ENCODE assay signal across 8 cellular contexts in genomic region chr4:141158219-141158618, GRCh38. TPM values are rescaled to one million over a fixed set of nuclear protein-coding genes. Genes with fewer than 3 reads are reported as not detected.
DNase-seq lines count a peak whose midpoint lies in the region; ATAC-seq and TF ChIP-seq lines count a peak whose summit lies in the region.

No MANE protein-coding gene starts in this region.

- H3F3A ChIP-seq in GM23338 (replicated peaks; ENCODE audit: low read depth) = no peaks in the 10 kb centered on the region
- H3F3A ChIP-seq in PC-3 (ENCODE audit: low read length, unreplicated experiment) = no peaks in the 10 kb centered on the region

- H2AFZ ChIP-seq in GM23338 = no peak overlapping the region
- H2AFZ ChIP-seq in PC-3 (ENCODE audit: low read length) = no peak overlapping the region

- no peaks in the 10 kb centered on the region for H3K9me3 ChIP-seq in PC-3 (ENCODE audit: low read length)

- H3K4me1 Mint-ChIP-seq in GM23338 = no peaks in the 10 kb centered on the region

- peak; percentile 49 to 75 for TF ChIP-seq CTCF in GM23338 (conservative IDR thresholded peaks at IDR 0.05; ENCODE audit: low read depth in 2 of 2)
- TF ChIP-seq CTCF in PC-3 (conservative IDR thresholded peaks at IDR 0.05; ENCODE audit: low read depth, low read length) = peak; percentile 77
- peak; percentile 41 for TF ChIP-seq CTCF in fibroblast of pulmonary artery (IDR thresholded peaks at IDR 0.05; ENCODE audit: low read length, missing control alignments)

- H3K79me2 ChIP-seq in GM23338 (replicated peaks; ENCODE audit: insufficient read depth) (no peaks in the 10 kb centered on the region), PC-3 (ENCODE audit: low read length) (no peaks in the 10 kb centered on the region)

- no peak overlapping the region for H3K27ac Mint-ChIP-seq in GM23338

- peak; percentile 25 for DNase-seq in AG08396 (ENCODE audit: low spot score)
- DNase-seq in GM23338 (ENCODE audit: low spot score) = peak; percentile 64
- DNase-seq in PC-3 = peak; percentile 51
- DNase-seq in fibroblast of pulmonary artery (ENCODE audit: low read depth) = peak; percentile 66
- DNase-seq in stromal cell of bone marrow (ENCODE audit: low read depth) = peak; percentile 30
- no peak for DNase-seq in cortex of kidney (lab: John Stamatoyannopoulos, UW)
- no peak for DNase-seq in Right ventricle myocardium superior

- POLR2A ChIA-PET in PC-3 (lab: Charles Lee; ENCODE audit: unreplicated experiment) = no interaction called here

- no peaks in the 10 kb centered on the region for H3K36me3 ChIP-seq in GM23338 (ENCODE audit: insufficient read depth)
- H3K36me3 ChIP-seq in PC-3 (ENCODE audit: low read depth, low read length) = no peaks in the 10 kb centered on the region

- H3K4me3 Mint-ChIP-seq in GM23338 = no peak overlapping the region

- peaks cover 9% of the 10 kb centered on the region for H3K9me3 Mint-ChIP-seq in GM23338

- peaks cover 5% of the 10 kb centered on the region; the same call in 1 of the 3 replicates for H3K36me3 Mint-ChIP-seq in GM23338 (ENCODE audit: low read depth)

- H3K27ac ChIP-seq in GM23338 (ENCODE audit: low read depth) (no peak overlapping the region), PC-3 (ENCODE audit: low read length) (no peak overlapping the region)

- no peaks in the 10 kb centered on the region for H3K27me3 ChIP-seq in GM23338 (ENCODE audit: insufficient read depth)
- H3K27me3 ChIP-seq in PC-3 (ENCODE audit: low read length) = no peaks in the 10 kb centered on the region

- BruUV-seq in PC-3 (replicated peaks; lab: Mats Ljungman, UMichigan) = no TSS peak

- H4K20me1 ChIP-seq in GM23338 (replicated peaks; ENCODE audit: insufficient read depth) (no peaks in the 10 kb centered on the region), PC-3 (ENCODE audit: low read length) (no peaks in the 10 kb centered on the region)

- H3K4me2 ChIP-seq in GM23338 (no peak overlapping the region), PC-3 (ENCODE audit: low read length) (no peak overlapping the region)

- H3K27me3 Mint-ChIP-seq in GM23338 (ENCODE audit: insufficient read depth, low read depth, poor library complexity) = peaks cover 4% of the 10 kb centered on the region

- H3K9ac ChIP-seq in PC-3 (ENCODE audit: low read length) = no peak overlapping the region

- H3K9me2 ChIP-seq in GM23338 (ENCODE audit: insufficient read depth) (no peaks in the 10 kb centered on the region), PC-3 (replicated peaks; ENCODE audit: low read length) (no peaks in the 10 kb centered on the region)

- H3K4me3 ChIP-seq in GM23338 (no peak overlapping the region), PC-3 (ENCODE audit: low read length) (no peak overlapping the region), fibroblast of pulmonary artery (replicated peaks; ENCODE audit: low read depth, low read length) (no peak overlapping the region)

- CTCF ChIA-PET in PC-3 (lab: Charles Lee) = interaction anchor here (1.1 kb wide), 1 partner anchor 188 kb away, joined by 5 read pairs; no protein-coding TSS in a partner anchor

- ATAC-seq in GM23338 (no peak), PC-3 (no peak), GM18502 (IDR thresholded peaks at IDR 0.05; ENCODE audit: poor library complexity, unreplicated experiment) (no peak), Right ventricle myocardium superior (ENCODE audit: poor library complexity) (no peak)

- intact Hi-C loops in PC-3 (cut with micrococcal nuclease) (loop anchor here (1.0 to 10.0 kb wide), 5 partner anchors 149 to 1927 kb away; no protein-coding TSS in a partner anchor), Right ventricle myocardium superior (cut with DNase I) (loop anchor here (10.0 kb wide), 1 partner anchor 147 kb away; no protein-coding TSS in a partner anchor)

- H3K4me1 ChIP-seq in GM23338 (ENCODE audit: insufficient read depth) (no peaks in the 10 kb centered on the region), PC-3 (ENCODE audit: insufficient read depth, low read length) (no peaks in the 10 kb centered on the region)

TF ChIP-seq in GM23338, 12 proteins besides CTCF, POLR2A, EP300 and RAD21 (continues in another document):
- no peak for TF ChIP-seq EZH2phosphoT487 (IDR thresholded peaks at IDR 0.05; ENCODE audit: unreplicated experiment)
- no peak for TF ChIP-seq CREB1 (CRISPR knock-in tag; IDR thresholded peaks at IDR 0.05; ENCODE audit: low read depth)
- no peak for TF ChIP-seq ZNF114 (CRISPR knock-in tag; IDR thresholded peaks at IDR 0.05)
- TF ChIP-seq STAT1 (IDR thresholded peaks at IDR 0.05; ENCODE audit: unreplicated experiment) = no peak
- no peak for TF ChIP-seq REST (IDR thresholded peaks at IDR 0.05; ENCODE audit: unreplicated experiment)
- no peak for TF ChIP-seq ETS1 (IDR thresholded peaks at IDR 0.05)

RNA-seq across cellular contexts. Expression of gene RNF150, which starts 24.9 kb away (rescaled TPM):
- total RNA-seq in GM23338 (2014; rRNA removed; shearing (Covaris generic)) = 5.2 and 6.1 TPM in 2 replicates
- polyA plus RNA-seq in GM23338 (2016; fragmentation: Nextera tagmentation; extraction: Ambion mirVana) = 1.2 and 1.3 TPM in 2 replicates
- 0.55 and 0.58 TPM in 2 replicates for total RNA-seq in PC-3 (2014; rRNA removed)
- total RNA-seq in Right ventricle myocardium superior = 53.3 TPM

Comparison
In these comparisons a context has a peak if more than half of its experiments do, and no peak if none do; other contexts are left out.
1. DNase-seq: peak in AG08396 (single experiment), GM23338 (single experiment), PC-3 (single experiment), fibroblast of pulmonary artery (single experiment) and stromal cell of bone marrow (single experiment); none in cortex of kidney (single experiment) and Right ventricle myocardium superior (single experiment).
2. Peak in every context shown above with its lines, with median percentiles within 50 percentile points of each other: CTCF ChIP-seq.